In the genomic region with DNA sequence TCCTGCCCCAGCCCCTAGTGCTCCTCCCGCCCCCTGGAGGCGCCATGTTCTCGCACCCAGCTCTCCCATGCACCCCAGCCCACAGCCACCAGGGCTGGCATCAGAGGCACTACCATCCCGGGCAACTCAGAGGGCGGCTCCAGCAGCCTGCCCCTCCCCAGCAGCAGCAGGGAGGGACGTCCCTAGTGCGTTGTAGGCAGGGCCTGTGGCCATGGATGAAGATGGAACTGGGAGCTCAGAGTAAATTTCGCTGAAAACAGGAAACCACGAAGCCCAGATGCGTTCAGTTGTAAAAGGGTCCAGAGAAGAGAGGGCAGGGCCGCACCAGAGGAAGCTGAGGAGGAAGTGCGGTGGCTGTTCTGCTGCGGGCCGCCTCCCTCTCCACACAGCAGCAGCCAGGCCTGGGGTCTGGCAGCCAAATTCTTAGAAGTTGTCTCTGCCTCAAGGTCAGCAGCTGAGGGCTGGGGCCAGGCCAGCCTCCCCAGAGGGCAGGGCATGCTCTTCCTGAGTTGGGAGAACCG, we compare ENCODE assay signal across 8 cellular contexts.
DNase-seq lines count a peak whose midpoint lies in the region; ATAC-seq and TF ChIP-seq lines count a peak whose summit lies in the region.

No MANE protein-coding gene starts in this region.

- TF ChIP-seq POLR2A in GM18505 (IDR thresholded peaks at IDR 0.05; ENCODE audit: borderline replicate concordance, extremely low read depth, insufficient read depth, insufficient read length), result no peak

- no peaks in the 10 kb centered on the region for H3K9me3 ChIP-seq in KOPT-K1 (ENCODE audit: insufficient read depth, low read length, poor library complexity, severe bottlenecking)

- DNase-seq in activated CD8-positive, alpha-beta memory T cell treated with anti-CD3 and anti-CD28 coated beads, Interleukin-2, amount 50 U/mL, for 4 hours, result peak; percentile 58
- DNase-seq in head of caudate nucleus (peak in 35 of 42 donors; percentile 30 to 74 (median 54)), retina (no peak)
- DNase-seq in stimulated activated CD4-positive, alpha-beta T cell treated with anti-CD3 and anti-CD28 coated beads, Interleukin-12 subunit alpha, Interleukin-12 subunit beta, amount 100 ng/mL, for 4 hours, result peak; percentile 59

- H3K27ac ChIP-seq in KOPT-K1 (ENCODE audit: low read depth, low read length, poor library complexity, severe bottlenecking), result peak overlapping the region; percentile 100

- intact Hi-C loops in head of caudate nucleus (cut with DNase I), result no loop called here

- ATAC-seq in GM18909 (IDR thresholded peaks at IDR 0.05; ENCODE audit: poor library complexity, unreplicated experiment) (peak; percentile 54), GM18505 (IDR thresholded peaks at IDR 0.05; ENCODE audit: unreplicated experiment) (no peak), GM18520 (IDR thresholded peaks at IDR 0.05; ENCODE audit: unreplicated experiment) (no peak)

- H3K36me3 ChIP-seq in KOPT-K1 (ENCODE audit: insufficient read depth, low read length), result peaks cover 30% of the 10 kb centered on the region
